Comparison of ENCODE assay signal across 26 cellular contexts in genomic region chr3:188523291-188523690, GRCh38.
"Had no signal": no experiment of that assay in that cellular context is flagged by ENCODE, and none has a peak within 500 bp of the region (broad histone marks: within the 10 kb centered on the region; RNA-seq: fewer than 3 reads in every experiment).

No MANE protein-coding gene starts in this region.

- H3K9me3 ChIP-seq: adrenal gland, SJCRH30, SK-N-SH had no signal

- H3K4me1 ChIP-seq: SJCRH30 had no signal

- H3K27ac ChIP-seq: adrenal gland, RWPE1, SJCRH30, WERI-Rb-1 had no signal

- H3K27me3 ChIP-seq: adrenal gland, SJCRH30 had no signal

- H3K4me3 ChIP-seq: adrenal gland, SJCRH30 had no signal

- DNase-seq: activated CD4-positive, alpha-beta T cell treated with anti-CD3 and anti-CD28 coated beads for 36 hours; activated CD4-positive, alpha-beta T cell treated with anti-CD3 and anti-CD28 coated beads, Interleukin-2, amount 50 U/mL, for 1 hour; activated CD8-positive, alpha-beta memory T cell treated with anti-CD3 and anti-CD28 coated beads, Interleukin-2, amount 50 U/mL, for 4 hours; activated CD8-positive, alpha-beta T cell treated with anti-CD3 and anti-CD28 coated beads for 36 hours; activated naive CD4-positive, alpha-beta T cell treated with anti-CD3 and anti-CD28 coated beads, Interleukin-2, amount 50 U/mL, for 16 hours; activated naive CD8-positive, alpha-beta T cell treated with anti-CD3 and anti-CD28 coated beads, Interleukin-2, amount 10 ng/mL, durations not matched to agents 7 days and 5 days; activated T-cell treated with anti-CD3 and anti-CD28 coated beads, Interleukin-2, amount 50 U/mL, for 72 hours; adrenal gland; anterior cingulate cortex; cerebellar nuclear complex; NCI-H1048; NCI-H1930; NCI-H2107; NCI-H2171 treated with DMSO at 0.1 percent for 48 hours; NCI-H226; NCI-H526; NCI-H82; NK-92 treated with Interleukin-12 subunit alpha and Interleukin-12 subunit beta, amount 100 ng/mL, for 24 hours; OCI-M1; Right ventricle myocardium superior; SJCRH30; SK-N-SH; T-helper 1 cell; WERI-Rb-1 had no signal

- H3K36me3 ChIP-seq: adrenal gland, SJCRH30, WERI-Rb-1 had no signal

- ATAC-seq: activated CD4-positive, alpha-beta T cell treated with anti-CD3 and anti-CD28 coated beads for 36 hours; activated CD8-positive, alpha-beta T cell treated with anti-CD3 and anti-CD28 coated beads for 36 hours; activated T-cell treated with anti-CD3 and anti-CD28 coated beads, Interleukin-2, amount 50 U/mL, for 72 hours; Panc1 had no signal
